Comparison of ENCODE assay signal across 24 cellular contexts in the genomic region with DNA sequence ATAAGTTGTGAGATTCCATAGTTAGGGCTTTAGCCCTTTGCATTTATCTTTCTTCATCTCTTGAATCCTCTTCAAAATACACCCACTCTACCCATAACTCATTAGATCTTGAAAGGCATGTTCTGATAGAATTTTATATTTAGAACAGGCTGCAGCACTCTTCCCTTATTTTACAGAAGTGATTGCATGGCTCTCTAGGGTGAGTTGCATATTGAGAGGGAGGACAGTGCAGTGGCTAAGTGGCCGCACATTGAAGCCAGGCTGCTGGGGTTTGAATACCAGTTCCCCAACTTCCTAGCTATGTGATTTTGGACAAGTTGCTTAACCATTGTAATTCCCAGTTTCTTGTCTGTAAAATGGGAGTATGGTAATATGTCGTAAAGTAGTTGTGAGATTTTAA. TPM values are rescaled to one million over a fixed set of nuclear protein-coding genes. Genes with fewer than 3 reads are reported as not detected.
DNase-seq lines count a peak whose midpoint lies in the region; ATAC-seq, FAIRE-seq and TF ChIP-seq lines count a peak whose summit lies in the region.
"Had no signal": no experiment of that assay in that cellular context is flagged by ENCODE, and none has a peak within 500 bp of the region (broad histone marks: within the 10 kb centered on the region; RNA-seq: fewer than 3 reads in every experiment).

No MANE protein-coding gene starts in this region.

- H3K27me3 ChIP-seq in SU-DHL-6 (ENCODE audit: low read length): no peaks in the 10 kb centered on the region
- no peaks in the 10 kb centered on the region for H3K27me3 ChIP-seq in spleen (replicated peaks in 1 of 7)
- H3K27me3 ChIP-seq: SJCRH30 had no signal

- H3K36me3 ChIP-seq in SU-DHL-6 (ENCODE audit: low read length) (peaks cover 11% of the 10 kb centered on the region; the same call in 1 of the 2 replicates), spleen (no peaks in the 10 kb centered on the region)
- H3K36me3 ChIP-seq: SJCRH30 had no signal

- DNase-seq in CD1c-positive myeloid dendritic cell (ENCODE audit: extremely low spot score): peak; percentile 71
- no peak for DNase-seq in GM12891 (ENCODE audit: insufficient read length, low spot score)
- DNase-seq in spleen: no peak
- DNase-seq in NCI-H524 (lab: John Stamatoyannopoulos, UW): no peak
- DNase-seq: DMS153, GM23248, H7, Karpas-422, NCI-H1105 treated with DMSO at 0.1 percent for 48 hours, NCI-H146, NCI-H1930, NCI-H2107, NCI-H526, SJCRH30, T-cell had no signal

- H3K4me1 Mint-ChIP-seq in stimulated activated memory B cell treated with anti-CD40 and anti-IgM and Interleukin-4, amounts not matched to agents 10 μg/mL and 1 μg/mL and 100 μg/mL, for 72 hours: peaks cover 56% of the 10 kb centered on the region
- H3K4me1 Mint-ChIP-seq: T-cell had no signal

- H3K27me3 Mint-ChIP-seq in stimulated activated memory B cell treated with anti-CD40 and anti-IgM and Interleukin-4, amounts not matched to agents 10 μg/mL and 1 μg/mL and 100 μg/mL, for 72 hours: no peaks in the 10 kb centered on the region

- intact Hi-C loops in spleen (cut with DNase I; ENCODE audit: low total_unique reads): no loop called here

- TF ChIP-seq CTCF in SU-DHL-6 (IDR thresholded peaks at IDR 0.05; ENCODE audit: insufficient read depth, low read length, poor library complexity, severe bottlenecking) (no peak), spleen (IDR thresholded peaks at IDR 0.05 in 8 of 11, conservative IDR thresholded peaks at IDR 0.05 in 3 of 11) (no peak)

- peaks cover 0 to 20% (median 4%) of the 10 kb centered on the region in 6 donors for H3K4me1 ChIP-seq in spleen
- H3K4me1 ChIP-seq: A549, SJCRH30 had no signal

- no peaks in the 10 kb centered on the region for H3K9me2 ChIP-seq in SU-DHL-6 (replicated peaks; ENCODE audit: insufficient read depth, low read length)

- H3K27ac ChIP-seq in SU-DHL-6 (ENCODE audit: low read depth, low read length) (no peak overlapping the region), spleen (no peak overlapping the region)
- H3K27ac ChIP-seq: A549, C4-2B, GM23248, SJCRH30 had no signal

- H3F3A ChIP-seq in SU-DHL-6 (ENCODE audit: insufficient read depth): no peaks in the 10 kb centered on the region; the same call in 1 of the 2 replicates

- no peaks in the 10 kb centered on the region for H4K20me1 ChIP-seq in SU-DHL-6 (ENCODE audit: low read depth, low read length)

- FAIRE-seq in GM12891 (lab: Jason Lieb, UNC): peak; percentile 16
- FAIRE-seq: A549, HepG2, RCC 7860 had no signal

- no peak overlapping the region for H2AFZ ChIP-seq in SU-DHL-6 (ENCODE audit: low read depth, low read length, severe bottlenecking)
- H2AFZ ChIP-seq: GM23248 had no signal

- H3K9me3 ChIP-seq in SU-DHL-6 (ENCODE audit: insufficient read depth, low read length): no peaks in the 10 kb centered on the region
- H3K9me3 ChIP-seq in spleen: no peaks in the 10 kb centered on the region
- H3K9me3 ChIP-seq: A549, SJCRH30 had no signal

- WGBS in spleen, 5 donors: 77 to 88% (median 84%) methylated on average over 2 of the region's 2 CpGs

- H3K27ac Mint-ChIP-seq in stimulated activated memory B cell treated with anti-CD40 and anti-IgM and Interleukin-4, amounts not matched to agents 10 μg/mL and 1 μg/mL and 100 μg/mL, for 72 hours: no peak overlapping the region
- H3K27ac Mint-ChIP-seq: T-cell had no signal

- no peak for TF ChIP-seq POLR2A in GM12891 (IDR thresholded peaks at IDR 0.05; ENCODE audit: low read depth, low read length)
- TF ChIP-seq POLR2A in spleen (IDR thresholded peaks at IDR 0.05): no peak

- H3K9ac ChIP-seq in SU-DHL-6 (ENCODE audit: low read length): no peak overlapping the region
- H3K9ac ChIP-seq: GM23248 had no signal

- peaks cover 60% of the 10 kb centered on the region for H3K79me2 ChIP-seq in SU-DHL-6 (ENCODE audit: insufficient read depth, low read length)

- H3K4me3 Mint-ChIP-seq in stimulated activated memory B cell treated with anti-CD40 and anti-IgM and Interleukin-4, amounts not matched to agents 10 μg/mL and 1 μg/mL and 100 μg/mL, for 72 hours: peak overlapping the region; percentile 45
- H3K4me3 Mint-ChIP-seq: T-cell had no signal

- peak overlapping the region; percentile 69 for H3K4me2 ChIP-seq in SU-DHL-6 (ENCODE audit: low read depth, low read length, poor library complexity, severe bottlenecking)
- H3K4me2 ChIP-seq: A549 had no signal

- ATAC-seq in stimulated activated memory B cell treated with anti-CD40 and anti-IgM and Interleukin-4, amounts not matched to agents 10 μg/mL and 1 μg/mL and 100 μg/mL, for 72 hours: no peak
- ATAC-seq in GM21423 (IDR thresholded peaks at IDR 0.05; ENCODE audit: unreplicated experiment): no peak
- ATAC-seq: A549, HepG2, SK-N-SH treated with all-trans-retinoic acid at 6 μM for 48 hours, T-cell had no signal

- H3K4me3 ChIP-seq in SU-DHL-6 (ENCODE audit: insufficient read depth, low read length, poor library complexity, severe bottlenecking) (no peak overlapping the region), spleen (peak overlapping the region in 1 of 8 donors; percentile 2)
- H3K4me3 ChIP-seq: A549, GM23248, SJCRH30 had no signal

- H3K36me3 Mint-ChIP-seq in stimulated activated memory B cell treated with anti-CD40 and anti-IgM and Interleukin-4, amounts not matched to agents 10 μg/mL and 1 μg/mL and 100 μg/mL, for 72 hours: peaks cover 18% of the 10 kb centered on the region
- H3K36me3 Mint-ChIP-seq: T-cell had no signal

- H3K9me3 Mint-ChIP-seq in stimulated activated memory B cell treated with anti-CD40 and anti-IgM and Interleukin-4, amounts not matched to agents 10 μg/mL and 1 μg/mL and 100 μg/mL, for 72 hours: no peaks in the 10 kb centered on the region

TF ChIP-seq in GM12891, 5 proteins besides CTCF, POLR2A, EP300 and RAD21:
- no peak for TF ChIP-seq TAF1 (IDR thresholded peaks at IDR 0.05; ENCODE audit: low read depth, low read length)
- no peak for TF ChIP-seq PAX5 (IDR thresholded peaks at IDR 0.05; ENCODE audit: insufficient read depth, low read length, severe bottlenecking)
- TF ChIP-seq SPI1 (IDR thresholded peaks at IDR 0.05; ENCODE audit: low read depth, low read length): no peak
- TF ChIP-seq POU2F2 (IDR thresholded peaks at IDR 0.05; ENCODE audit: low read depth, low read length): no peak
- no peak for TF ChIP-seq POLR2AphosphoS5 (IDR thresholded peaks at IDR 0.05; ENCODE audit: low read depth, low read length)

RNA-seq across cellular contexts. Expression of gene CD86, which starts 2.5 kb away (rescaled TPM):
- 14.8 TPM for polyA plus RNA-seq in GM12891 (2012; ENCODE audit: low read depth, missing spikeins)
- 10 to 100 TPM; 19.5 to 41.8 (median 30.6) TPM for total RNA-seq in spleen
- 10 to 100 TPM in 2 of 3 donors, 1 to 10 TPM in 1; 9.8 to 13.7 (median 10.4) TPM for polyA plus RNA-seq in spleen
- total RNA-seq: GM23248, HepG2, HT1080, SJCRH30 had no signal
- polyA plus RNA-seq: GM23248, HepG2 had no signal

RNA-seq across cellular contexts. Expression of gene ILDR1, which starts 35.6 kb away (rescaled TPM):
- 2.4 TPM for polyA plus RNA-seq in GM12891 (2012; ENCODE audit: low read depth, missing spikeins)
- total RNA-seq in spleen: 1 to 10 TPM in 5 of 7 donors, under 1 TPM in 2; 0.60 to 3.1 (median 1.2) TPM
- under 1 TPM; 0.26 to 0.86 (median 0.56) TPM for polyA plus RNA-seq in spleen
- total RNA-seq: GM23248, HepG2, HT1080, SJCRH30 had no signal
- polyA plus RNA-seq: A549, GM23248, HepG2 had no signal
